14 cellular contexts compared by ENCODE assay signal in the genomic region with DNA sequence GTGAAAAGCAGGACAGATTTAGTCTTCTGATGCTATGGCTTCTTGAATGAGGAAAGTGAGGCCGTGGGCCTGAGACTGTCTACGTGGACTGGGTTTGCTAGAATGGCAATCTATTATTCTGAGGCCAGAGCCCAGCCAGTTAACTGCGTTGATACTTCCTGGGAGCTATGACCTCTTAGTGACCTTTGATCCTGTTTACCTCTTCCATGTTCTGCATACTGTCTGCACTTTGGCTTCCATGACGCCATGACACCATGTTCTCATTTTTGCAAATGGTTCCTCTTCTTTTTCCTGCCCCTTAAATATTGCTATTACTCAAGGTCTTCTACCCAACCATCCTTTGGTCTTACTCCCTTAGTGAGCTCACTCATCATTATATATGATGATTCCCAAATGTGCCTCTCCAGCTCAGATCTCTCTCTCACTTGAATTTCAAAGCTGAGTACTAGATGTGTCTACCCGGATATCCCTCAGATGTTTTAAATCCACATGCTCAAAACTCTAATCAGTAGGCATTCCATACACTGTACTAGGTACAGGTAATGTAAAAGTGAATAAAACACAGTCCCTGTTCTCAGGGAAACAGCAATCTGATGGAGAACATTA.
DNase-seq lines count a peak whose midpoint lies in the region; ATAC-seq and FAIRE-seq lines count a peak whose summit lies in the region.
"Had no signal": no experiment of that assay in that cellular context is flagged by ENCODE, and none has a peak within 500 bp of the region (broad histone marks: within the 10 kb centered on the region; RNA-seq: fewer than 3 reads in every experiment).

No MANE protein-coding gene starts in this region.

- DNase-seq in MV-4-11 (lab: John Stamatoyannopoulos, UW) (peak; percentile 6), left colon (no peak), neuronal stem cell (ENCODE audit: low spot score) (no peak), urothelium cell line (ENCODE audit: low spot score) (no peak), Right ventricle myocardium superior (no peak), 8988T (no peak)
- DNase-seq: C1 segment of cervical spinal cord; Calu3; CD4-positive, alpha-beta T cell; DMS 273 treated with DMSO at 0.1 percent for 48 hours; GM23248 had no signal

- no peaks in the 10 kb centered on the region for H3K36me3 ChIP-seq in neuronal stem cell (replicated peaks in 1 of 2; ENCODE audit: control insufficient read depth in 2 of 2, insufficient read depth in 2 of 2, low read length in 2 of 2)

- H4K91ac ChIP-seq in neuronal stem cell (ENCODE audit: low read depth, low read length, poor library complexity): no peak overlapping the region

- H2BK5ac ChIP-seq in neuronal stem cell (ENCODE audit: low read length): no peak overlapping the region

- H3K4me1 ChIP-seq in neuronal stem cell (ENCODE audit: control insufficient read depth in 2 of 2, insufficient read depth in 1 of 2, low read depth in 1 of 2, low read length in 2 of 2): peaks cover 3 to 4% of the 10 kb centered on the region in 2 donors

- peak overlapping the region; percentile 14 for H3K27ac ChIP-seq in neuronal stem cell (replicated peaks; ENCODE audit: low read length)
- H3K27ac ChIP-seq: GM23248 had no signal

- H3K4ac ChIP-seq in neuronal stem cell (ENCODE audit: low read length): no peak overlapping the region

- H3K4me2 ChIP-seq in neuronal stem cell (ENCODE audit: insufficient read depth, low read length, poor library complexity, severe bottlenecking): no peak overlapping the region

- H2AK5ac ChIP-seq in neuronal stem cell (ENCODE audit: low read depth, low read length): no peak overlapping the region

- H4K8ac ChIP-seq in neuronal stem cell (ENCODE audit: low read depth, low read length): no peak overlapping the region

- no peak overlapping the region for H2BK15ac ChIP-seq in neuronal stem cell (ENCODE audit: low read length)

- no peak overlapping the region for H3K18ac ChIP-seq in neuronal stem cell (ENCODE audit: low read length)

- H3K4me3 ChIP-seq in neuronal stem cell (ENCODE audit: low read length in 2 of 2): no peak overlapping the region
- H3K4me3 ChIP-seq: GM23248 had no signal

- H3K79me1 ChIP-seq in neuronal stem cell (ENCODE audit: low read depth, low read length): no peaks in the 10 kb centered on the region

- no peak overlapping the region for H3K9ac ChIP-seq in neuronal stem cell (ENCODE audit: low read depth, low read length, poor library complexity)
- H3K9ac ChIP-seq: GM23248 had no signal

- ATAC-seq in left colon: peak; percentile 49
- no peak for ATAC-seq in Right ventricle myocardium superior (ENCODE audit: poor library complexity)
- ATAC-seq in GM18867 (IDR thresholded peaks at IDR 0.05; ENCODE audit: unreplicated experiment): no peak
- ATAC-seq: HCT116 had no signal

- FAIRE-seq in urothelium cell line (lab: Jason Lieb, UNC): peak; percentile 9
- FAIRE-seq: H54 had no signal

- no peak overlapping the region for H3K23ac ChIP-seq in neuronal stem cell (ENCODE audit: low read depth, low read length, poor library complexity)

- H3K9me3 ChIP-seq in neuronal stem cell (replicated peaks in 1 of 2; ENCODE audit: control insufficient read depth in 2 of 2, insufficient read depth in 1 of 2, low read depth in 1 of 2, low read length in 2 of 2): no peaks in the 10 kb centered on the region

- no peak overlapping the region for H2AFZ ChIP-seq in neuronal stem cell (ENCODE audit: low read length)
- H2AFZ ChIP-seq: GM23248 had no signal

- no peak overlapping the region for H2BK120ac ChIP-seq in neuronal stem cell (ENCODE audit: low read depth, low read length)

- H3K27me3 ChIP-seq in neuronal stem cell (ENCODE audit: control insufficient read depth in 3 of 3, insufficient read depth in 3 of 3, low read depth in 1 of 3, low read length in 3 of 3): no peaks in the 10 kb centered on the region

- no CpG with 5 or more reads among the region's 5 CpGs for WGBS in neuronal stem cell (ENCODE audit: extremely low coverage in 2 of 2, insufficient read length in 2 of 2, insufficient replicate concordance in 1 of 2), 2 donors

- H3K14ac ChIP-seq in neuronal stem cell (ENCODE audit: low read length): no peak overlapping the region

- intact Hi-C loops in left colon (cut with DNase I, micrococcal nuclease): no loop called here
- intact Hi-C loops in Right ventricle myocardium superior (cut with DNase I): no loop called here

- no peak overlapping the region for H2BK12ac ChIP-seq in neuronal stem cell (ENCODE audit: low read length)
